11 cellular contexts compared by ENCODE assay signal in the genomic region with DNA sequence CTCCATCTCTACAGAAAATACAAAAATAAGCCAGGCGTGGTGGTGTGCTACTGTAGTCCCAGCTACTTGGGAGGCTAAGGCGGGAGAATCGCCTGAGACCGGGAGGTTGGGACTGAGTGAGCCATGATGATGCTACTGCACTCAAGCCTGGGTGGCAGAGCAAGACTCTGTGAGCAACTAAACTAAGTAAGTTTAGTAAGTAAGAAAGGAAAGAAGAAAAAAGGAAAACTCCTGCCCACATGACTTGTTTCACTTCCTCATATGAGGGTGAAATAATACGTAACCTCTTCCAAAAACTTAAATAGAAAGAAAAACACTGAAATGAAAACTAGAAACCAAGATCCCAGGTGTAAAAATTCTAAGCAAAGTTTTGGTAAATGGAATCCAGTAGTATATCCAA.
A peak's percentile ranks its signal among the peaks of the same experiment; 100 is the strongest.
DNase-seq lines count a peak whose midpoint lies in the region; ATAC-seq, FAIRE-seq and TF ChIP-seq lines count a peak whose summit lies in the region.
"Had no signal": no experiment of that assay in that cellular context is flagged by ENCODE, and none has a peak within 500 bp of the region (broad histone marks: within the 10 kb centered on the region; RNA-seq: fewer than 3 reads in every experiment).

No MANE protein-coding gene starts in this region.

- CTCF ChIA-PET in CD8-positive, alpha-beta T cell (lab: Charles Lee), result no interaction called here

- peak overlapping the region; percentile 13; the same call in 1 of the 2 replicates for H3K9ac ChIP-seq in OCI-LY3 (ENCODE audit: low read length)
- H3K9ac ChIP-seq: SK-N-SH had no signal

- H3K4me1 Mint-ChIP-seq in CD8-positive, alpha-beta T cell (ENCODE audit: low read depth), result peaks cover 45% of the 10 kb centered on the region

- H3K79me2 ChIP-seq in OCI-LY3 (ENCODE audit: low read length), result peaks cover 75% of the 10 kb centered on the region

- POLR2A ChIA-PET in CD8-positive, alpha-beta T cell (lab: Charles Lee), result no interaction called here

- peaks cover 10% of the 10 kb centered on the region for H3K9me3 Mint-ChIP-seq in CD8-positive, alpha-beta T cell

- peaks cover 66% of the 10 kb centered on the region for H4K20me1 ChIP-seq in OCI-LY3 (ENCODE audit: insufficient read depth, low read length)

- no peak for ATAC-seq in CD8-positive, alpha-beta T cell
- ATAC-seq in HG02973 (IDR thresholded peaks at IDR 0.05; ENCODE audit: unreplicated experiment), result peak; percentile 83

- H3K4me2 ChIP-seq in OCI-LY3 (ENCODE audit: low read length), result peak overlapping the region; percentile 64
- H3K4me2 ChIP-seq: SK-N-SH had no signal

- H3K27ac ChIP-seq in CD8-positive, alpha-beta T cell (ENCODE audit: low read depth, low read length), result no peak overlapping the region
- H3K27ac ChIP-seq in OCI-LY3 (ENCODE audit: low read length), result peak overlapping the region; percentile 79
- H3K27ac ChIP-seq: brain microvascular endothelial cell, right lobe of liver had no signal

- H3K4me1 ChIP-seq in CD8-positive, alpha-beta T cell (ENCODE audit: insufficient read depth, low read length), result no peaks in the 10 kb centered on the region
- H3K4me1 ChIP-seq in OCI-LY3 (ENCODE audit: low read length), result peaks cover 32% of the 10 kb centered on the region

- no peaks in the 10 kb centered on the region for H3K9me3 ChIP-seq in CD8-positive, alpha-beta T cell (ENCODE audit: low read length)
- peaks cover 12% of the 10 kb centered on the region; the same call in 1 of the 2 replicates for H3K9me3 ChIP-seq in OCI-LY3 (ENCODE audit: insufficient read depth, low read length)
- H3K9me3 ChIP-seq: right lobe of liver had no signal

- no peak overlapping the region for H2AFZ ChIP-seq in OCI-LY3 (ENCODE audit: low read depth, low read length)

- peak overlapping the region; percentile 13 for H3K27ac Mint-ChIP-seq in CD8-positive, alpha-beta T cell

- no peak overlapping the region for H3K4me3 ChIP-seq in CD8-positive, alpha-beta T cell (ENCODE audit: low read depth, low read length)
- H3K4me3 ChIP-seq in OCI-LY3 (ENCODE audit: low read length), result peak overlapping the region; percentile 48
- H3K4me3 ChIP-seq: right lobe of liver had no signal

- H3K27me3 Mint-ChIP-seq in CD8-positive, alpha-beta T cell (ENCODE audit: low read depth), result no peaks in the 10 kb centered on the region

- H3K4me3 Mint-ChIP-seq in CD8-positive, alpha-beta T cell, result no peak overlapping the region

- peak; percentile 90 for FAIRE-seq in GM19239 (lab: Jason Lieb, UNC)

- H3K36me3 ChIP-seq in CD8-positive, alpha-beta T cell (ENCODE audit: insufficient read depth, low read length), result peaks cover 3% of the 10 kb centered on the region
- peaks cover 42% of the 10 kb centered on the region for H3K36me3 ChIP-seq in OCI-LY3 (replicated peaks; ENCODE audit: low read depth, low read length)

- intact Hi-C loops in CD8-positive, alpha-beta T cell (cut with DNase I, micrococcal nuclease), result no loop called here

- no peak for TF ChIP-seq CTCF in CD8-positive, alpha-beta T cell (IDR thresholded peaks at IDR 0.05)
- TF ChIP-seq CTCF in OCI-LY3 (IDR thresholded peaks at IDR 0.05; ENCODE audit: low read depth, low read length), result no peak

- H3K27me3 ChIP-seq in CD8-positive, alpha-beta T cell (ENCODE audit: insufficient read depth, low read length), result no peaks in the 10 kb centered on the region
- H3K27me3 ChIP-seq in OCI-LY3 (ENCODE audit: low read depth, low read length), result no peaks in the 10 kb centered on the region
- H3K27me3 ChIP-seq: brain microvascular endothelial cell, right lobe of liver had no signal

- DNase-seq in CD8-positive, alpha-beta T cell, result no peak
- peak; percentile 24 for DNase-seq in GM19239 (ENCODE audit: insufficient read length, low spot score)
- no peak for DNase-seq in activated CD4-positive, CD25-positive, alpha-beta regulatory T cell treated with anti-CD3 and anti-CD28 coated beads, Interleukin-2, amount 50 U/mL, for 72 hours
- no peak for DNase-seq in D341Med (ENCODE audit: low spot score)
- DNase-seq in GOT3 (lab: John Stamatoyannopoulos, UW), result no peak
- DNase-seq in NCI-H510A (lab: John Stamatoyannopoulos, UW), result no peak
- DNase-seq: brain microvascular endothelial cell, right lobe of liver, SK-N-SH had no signal

- peaks cover 84% of the 10 kb centered on the region for H3K36me3 Mint-ChIP-seq in CD8-positive, alpha-beta T cell
